In the genomic region with DNA sequence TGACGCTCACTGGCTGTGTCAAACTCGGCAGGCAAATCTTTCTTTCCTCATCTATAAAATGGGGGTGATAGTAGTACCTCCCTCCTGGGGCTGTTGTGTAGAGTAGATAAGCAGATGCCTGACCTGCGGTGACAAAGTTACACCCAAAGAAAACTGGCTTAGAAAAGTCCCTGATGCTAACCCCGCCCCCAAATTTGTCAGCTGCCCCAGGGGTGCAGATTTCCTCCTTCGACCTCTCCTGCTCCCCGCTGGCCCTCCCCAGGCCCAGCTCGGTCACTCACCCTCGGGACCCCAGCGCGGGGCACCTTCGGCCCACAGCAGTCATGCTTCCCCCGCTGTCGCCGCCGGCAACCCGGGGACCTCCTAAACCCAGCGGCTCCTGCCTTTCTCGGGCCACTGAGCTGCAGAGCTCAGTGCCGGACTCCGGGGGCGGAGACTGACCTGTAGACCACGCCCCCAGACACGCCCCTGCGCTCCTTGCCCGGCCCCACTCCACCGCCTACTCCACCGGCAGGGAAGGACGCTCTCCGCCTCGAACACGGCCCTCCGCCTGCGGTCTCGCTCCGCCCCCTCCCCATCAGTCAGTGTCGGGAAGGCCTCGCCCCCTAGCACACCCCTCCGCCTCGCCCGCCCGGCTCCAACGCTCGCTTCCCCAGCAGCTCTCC, we compare ENCODE assay signal across 8 cellular contexts. TPM values are rescaled to one million over a fixed set of nuclear protein-coding genes. Genes with fewer than 3 reads are reported as not detected.
DNase-seq lines count a peak whose midpoint lies in the region; ATAC-seq and TF ChIP-seq lines count a peak whose summit lies in the region.

No MANE protein-coding gene starts in this region.

- no peak overlapping the region for H3K18ac ChIP-seq in H9 (ENCODE audit: insufficient read length, low read depth, low read length)

- H3K4me1 Mint-ChIP-seq in H9 (peaks cover 28 to 34% of the 10 kb centered on the region in 2 experiments), neural progenitor cell (peaks cover 32% of the 10 kb centered on the region)

- H4K8ac ChIP-seq in H9 (replicated peaks; ENCODE audit: insufficient read length, low read depth, low read length): no peak overlapping the region

- H3K9me3 ChIP-seq in H9 (ENCODE audit: control insufficient read depth, low read depth, low read length) (no peaks in the 10 kb centered on the region), neural progenitor cell (ENCODE audit: low read depth) (no peaks in the 10 kb centered on the region), stomach (no peaks in the 10 kb centered on the region)

- H3K27me3 Mint-ChIP-seq in H9 (ENCODE audit: low read depth) (peaks cover 6% of the 10 kb centered on the region), neural progenitor cell (ENCODE audit: insufficient read depth, low read depth) (peaks cover 16% of the 10 kb centered on the region)

- no peaks in the 10 kb centered on the region for H3K79me1 ChIP-seq in H9 (ENCODE audit: insufficient read depth, low read depth, low read length, poor library complexity, severe bottlenecking)

- no peak overlapping the region for H3K56ac ChIP-seq in H9 (ENCODE audit: insufficient read length, low read depth, low read length)

- no peak for TF ChIP-seq POLR2A in stomach (IDR thresholded peaks at IDR 0.05)

- H3K14ac ChIP-seq in H9 (ENCODE audit: insufficient read depth, low read length): no peak overlapping the region

- H3K23me2 ChIP-seq in H9 (ENCODE audit: insufficient read length, low read depth, low read length, poor library complexity, severe bottlenecking): peaks cover 6% of the 10 kb centered on the region

- H3K79me2 ChIP-seq in H9 (ENCODE audit: insufficient read depth, low read length) (no peaks in the 10 kb centered on the region), neural progenitor cell (ENCODE audit: low read depth) (no peaks in the 10 kb centered on the region)

- H3K9ac ChIP-seq in H9 (ENCODE audit: extremely low read depth, insufficient read length, low read length) (no peak overlapping the region), neural progenitor cell (no peak overlapping the region)

- peak overlapping the region; percentile 44 for H3K4me3 ChIP-seq in neural progenitor cell
- peak overlapping the region; percentile 50 to 58 (median 54) for H3K4me3 ChIP-seq in stomach

- H2AK5ac ChIP-seq in H9 (ENCODE audit: insufficient read length, low read length): no peak overlapping the region

- H3K27ac Mint-ChIP-seq in H9: no peak overlapping the region; a peak in 1 of 7 replicates
- H3K27ac Mint-ChIP-seq in neural progenitor cell: no peak overlapping the region

- H3K27me3 ChIP-seq in H9 (ENCODE audit: insufficient read depth, low read length): no peaks in the 10 kb centered on the region
- no peaks in the 10 kb centered on the region for H3K27me3 ChIP-seq in foreskin keratinocyte
- H3K27me3 ChIP-seq in neural progenitor cell: peaks cover 8% of the 10 kb centered on the region
- H3K27me3 ChIP-seq in stomach: peaks cover 0 to 1% (median 0%) of the 10 kb centered on the region in 3 donors

- H3K36me3 Mint-ChIP-seq in H9 (ENCODE audit: insufficient read depth in 1 of 3, low read depth in 3 of 3) (no peaks in the 10 kb centered on the region), neural progenitor cell (no peaks in the 10 kb centered on the region)

- no peak overlapping the region for H2BK12ac ChIP-seq in H9 (ENCODE audit: insufficient read length, low read depth, low read length)

- WGBS in H9 (ENCODE audit: extremely low coverage, insufficient read length, low lambda C conversion rate): no CpG with 5 or more reads among the region's 43 CpGs
- WGBS in stomach, 5 donors: 1 to 4% (median 2%) methylated on average over 23 to 43 of the region's 43 CpGs

- H3K4me2 ChIP-seq in H9 (ENCODE audit: insufficient read depth, insufficient read length, low read length) (peak overlapping the region; percentile 64), neural progenitor cell (peak overlapping the region; percentile 74)

- no peak overlapping the region for H2BK5ac ChIP-seq in H9 (ENCODE audit: insufficient read length, low read length)

- H4K20me1 ChIP-seq in H9 (ENCODE audit: control insufficient read depth, insufficient read depth, insufficient read length) (no peaks in the 10 kb centered on the region), neural progenitor cell (ENCODE audit: low read depth) (no peaks in the 10 kb centered on the region)

- H2AFZ ChIP-seq in H9 (ENCODE audit: low read length) (no peak overlapping the region), neural progenitor cell (replicated peaks) (peak overlapping the region; percentile 44)

- peaks cover 8% of the 10 kb centered on the region for H3K4me1 ChIP-seq in H9 (ENCODE audit: insufficient read depth, low read length)
- H3K4me1 ChIP-seq in foreskin keratinocyte: no peaks in the 10 kb centered on the region
- H3K4me1 ChIP-seq in neural progenitor cell: peaks cover 4% of the 10 kb centered on the region
- peaks cover 13 to 44% (median 30%) of the 10 kb centered on the region in 4 donors for H3K4me1 ChIP-seq in stomach

- H2BK120ac ChIP-seq in H9 (ENCODE audit: low read depth, low read length, poor library complexity, severe bottlenecking): no peak overlapping the region

- H3K27ac ChIP-seq in H9 (ENCODE audit: insufficient read length, low read depth, low read length) (no peak overlapping the region), foreskin keratinocyte (no peak overlapping the region), neural progenitor cell (no peak overlapping the region), stomach (peak overlapping the region; percentile 50 to 82 (median 69))

- H4K5ac ChIP-seq in H9 (ENCODE audit: insufficient read length, low read depth, low read length): no peak overlapping the region

- H3K36me3 ChIP-seq in neural progenitor cell: no peaks in the 10 kb centered on the region
- peaks cover 0 to 3% (median 0%) of the 10 kb centered on the region in 4 donors for H3K36me3 ChIP-seq in stomach

- no peak overlapping the region for H3K4ac ChIP-seq in H9 (ENCODE audit: low read depth, low read length)

- intact Hi-C loops in stomach (cut with DNase I; ENCODE audit: low total_unique reads): no loop called here

- no peaks in the 10 kb centered on the region for H3K9me3 Mint-ChIP-seq in H9
- no peaks in the 10 kb centered on the region for H3K9me3 Mint-ChIP-seq in neural progenitor cell

- no peak overlapping the region for H3K23ac ChIP-seq in H9 (ENCODE audit: insufficient read length, low read depth, low read length)

- TF ChIP-seq CTCF in H9 (conservative IDR thresholded peaks at IDR 0.05): no peak
- TF ChIP-seq CTCF in foreskin keratinocyte (conservative IDR thresholded peaks at IDR 0.05): no peak
- TF ChIP-seq CTCF in neural progenitor cell (IDR thresholded peaks at IDR 0.05): no peak
- no peak for TF ChIP-seq CTCF in stomach (IDR thresholded peaks at IDR 0.05)

- H3K4me3 Mint-ChIP-seq in H9: peak overlapping the region; percentile 74 to 87
- peak overlapping the region; percentile 83 for H3K4me3 Mint-ChIP-seq in neural progenitor cell

- no peak overlapping the region for H2BK20ac ChIP-seq in H9 (ENCODE audit: low read depth, low read length, poor library complexity, severe bottlenecking)

- no peak for TF ChIP-seq EP300 in stomach (IDR thresholded peaks at IDR 0.05)

- peaks cover 20% of the 10 kb centered on the region for H3F3A ChIP-seq in neural progenitor cell (ENCODE audit: low read depth)

- no peak overlapping the region for H2BK15ac ChIP-seq in H9 (ENCODE audit: low read depth, low read length)

- H4K91ac ChIP-seq in H9 (ENCODE audit: insufficient read length, low read depth, low read length): no peak overlapping the region

- ATAC-seq in foreskin keratinocyte: peak; percentile 94

- peak; percentile 97 for DNase-seq in ELR (ENCODE audit: low read depth)
- peak; percentile 99 for DNase-seq in H9
- DNase-seq in M059J (ENCODE audit: low read depth): peak; percentile 96
- peak; percentile 72 for DNase-seq in SIG-M5 (lab: John Stamatoyannopoulos, UW)
- peak; percentile 88 for DNase-seq in activated gamma-delta T cell treated with anti-CD3 and anti-CD28 coated beads, Interleukin-2, amount 50 U/mL, for 16 hours (ENCODE audit: low read depth)
- DNase-seq in foreskin keratinocyte: peak; percentile 89 to 94
- DNase-seq in neural progenitor cell (ENCODE audit: low spot score): peak; percentile 99
- peak; percentile 99 for DNase-seq in stomach

- H3T11ph ChIP-seq in H9 (ENCODE audit: low read length): no peak overlapping the region

RNA-seq across cellular contexts. Expression of a gene that starts 7.4 kb away (rescaled TPM):
- 1.3 and 1.7 TPM in 2 replicates for total RNA-seq in H9 (2021)
- 0.12 TPM in 1 of 2 replicates, not detected in the other for total RNA-seq in M059J (2014; rRNA removed; shearing (Covaris generic))
- 0.17 and 0.28 TPM in 2 replicates for total RNA-seq in foreskin keratinocyte
- polyA plus RNA-seq in foreskin keratinocyte: 0.16 and 0.28 TPM in 2 replicates
- total RNA-seq in neural progenitor cell (ENCODE audit: low replicate concordance): 1.8 and 1.9 TPM in 2 replicates
- total RNA-seq in stomach: 10 to 100 TPM in 1 of 5 donors, 1 to 10 TPM in 2, not detected in 2; 1.8 to 38.1 (median 5.1) TPM
- polyA plus RNA-seq in stomach: 1 to 10 TPM; 3.5 to 4.7 (median 4.3) TPM

RNA-seq across cellular contexts. Expression of a gene that starts 14.8 kb away (rescaled TPM):
- total RNA-seq in H9 (2021): 85.7 and 87.8 TPM in 2 replicates
- 31.8 and 33.2 TPM in 2 replicates for total RNA-seq in M059J (2014; rRNA removed; shearing (Covaris generic))
- 43.0 and 44.9 TPM in 2 replicates for total RNA-seq in foreskin keratinocyte
- polyA plus RNA-seq in foreskin keratinocyte: 52.9 and 58.9 TPM in 2 replicates
- 22.5 and 47.8 TPM in 2 replicates for total RNA-seq in neural progenitor cell (ENCODE audit: low replicate concordance)
- total RNA-seq in stomach: 100 to 1,000 TPM in 1 of 5 donors, 10 to 100 TPM in 4; 42.8 to 114 (median 92.7) TPM
- polyA plus RNA-seq in stomach: 10 to 100 TPM; 25.3 to 34.7 (median 34.4) TPM

RNA-seq across cellular contexts. Expression of a gene that starts 31.6 kb away (rescaled TPM):
- total RNA-seq in H9 (2021) (68.4 TPM in 2 replicates), foreskin keratinocyte (72.6 and 77.1 TPM in 2 replicates), neural progenitor cell (ENCODE audit: low replicate concordance) (32.8 and 60.5 TPM in 2 replicates), stomach (100 to 1,000 TPM in 2 of 5 donors, 10 to 100 TPM in 3; 67.0 to 235 (median 97.1) TPM)
- 46.2 and 76.4 TPM in 2 replicates for total RNA-seq in M059J (2014; rRNA removed; shearing (Covaris generic))
- polyA plus RNA-seq in foreskin keratinocyte (82.3 and 83.5 TPM in 2 replicates), stomach (10 to 100 TPM; 29.1 to 42.7 (median 30.2) TPM)

RNA-seq across cellular contexts. Expression of a gene that starts 35.9 kb away (rescaled TPM):
- total RNA-seq in H9 (2021): 13.2 and 16.3 TPM in 2 replicates
- 10.4 and 12.3 TPM in 2 replicates for total RNA-seq in M059J (2014; rRNA removed; shearing (Covaris generic))
- total RNA-seq in foreskin keratinocyte: 9.2 and 10.8 TPM in 2 replicates
- polyA plus RNA-seq in foreskin keratinocyte: 16.7 and 18.5 TPM in 2 replicates
- total RNA-seq in neural progenitor cell (ENCODE audit: low replicate concordance): 5.5 and 18.3 TPM in 2 replicates
- total RNA-seq in stomach: 10 to 100 TPM in 3 of 5 donors, 1 to 10 TPM in 2; 5.0 to 87.8 (median 14.6) TPM
- 10 to 100 TPM in 1 of 3 donors, 1 to 10 TPM in 2; 6.1 to 12.4 (median 9.7) TPM for polyA plus RNA-seq in stomach

RNA-seq across cellular contexts. Expression of a gene that starts 55.2 kb away (rescaled TPM):
- total RNA-seq in H9 (2021) (not detected in 2 replicates), foreskin keratinocyte (not detected in 2 replicates), neural progenitor cell (ENCODE audit: low replicate concordance) (not detected in 2 replicates), stomach (not detected)
- total RNA-seq in M059J (2014; rRNA removed; shearing (Covaris generic)): not detected in 2 replicates
- polyA plus RNA-seq in foreskin keratinocyte (not detected in 2 replicates), stomach (under 1 TPM in 2 of 3 donors, not detected in 1; 0.08 to 0.12 TPM)

Comparison
In these comparisons a context has a peak if more than half of its experiments do, and no peak if none do; other contexts are left out.
1. H3K27ac ChIP-seq: peak in stomach (5 of 5); none in H9 (single experiment), foreskin keratinocyte (single experiment) and neural progenitor cell (single experiment).
2. Peak in every context shown above with its lines, with median percentiles within 50 percentile points of each other: DNase-seq.